ENCODE assay signal across 27 cellular contexts in genomic region chr18:27213123-27213717, GRCh38. TPM values are rescaled to one million over a fixed set of nuclear protein-coding genes. Genes with fewer than 3 reads are reported as not detected.
A peak's percentile ranks its signal among the peaks of the same experiment; 100 is the strongest.
DNase-seq lines count a peak whose midpoint lies in the region; ATAC-seq and TF ChIP-seq lines count a peak whose summit lies in the region.
"Had no signal": no experiment of that assay in that cellular context is flagged by ENCODE, and none has a peak within 500 bp of the region (broad histone marks: within the 10 kb centered on the region; RNA-seq: fewer than 3 reads in every experiment).

No MANE protein-coding gene starts in this region.

- H3K27ac Mint-ChIP-seq in GM23338: no peak overlapping the region
- H3K27ac Mint-ChIP-seq: CD8-positive, alpha-beta T cell; T-cell had no signal

- no peak overlapping the region for H2AFZ ChIP-seq in GM23338
- H2AFZ ChIP-seq: PC-9 had no signal

- H3K9me3 ChIP-seq in iPS-20b (ENCODE audit: insufficient read depth, low read depth, low read length) (no peaks in the 10 kb centered on the region), stomach (no peaks in the 10 kb centered on the region)
- H3K9me3 ChIP-seq: A549, Caco-2, SJSA1 had no signal

- peak; percentile 52 for ATAC-seq in GM23338
- ATAC-seq: A549; CD8-positive, alpha-beta T cell; GM12878; Right ventricle myocardium inferior; T-cell had no signal

- H3K9ac ChIP-seq in iPS-20b (ENCODE audit: low read depth, low read length): no peak overlapping the region

- H3K9me3 Mint-ChIP-seq in GM23338: no peaks in the 10 kb centered on the region

- H3K4me2 ChIP-seq in GM23338: peak overlapping the region; percentile 34; the same call in 1 of the 2 replicates
- H3K4me2 ChIP-seq: A549, PC-9 had no signal

- H3K4me1 ChIP-seq in GM23338 (ENCODE audit: insufficient read depth) (peaks cover 16% of the 10 kb centered on the region), iPS-20b (ENCODE audit: insufficient read depth, low read length) (peaks cover 13% of the 10 kb centered on the region), stomach (no peaks in the 10 kb centered on the region)
- H3K4me1 ChIP-seq: A549, Caco-2, SJSA1 had no signal

- in situ Hi-C loops in astrocyte of the cerebellum (cut with HindIII; ENCODE audit: low sequenced_read_pairs): no loop called here

- H3K9me2 ChIP-seq in GM23338 (ENCODE audit: insufficient read depth): peaks cover 12% of the 10 kb centered on the region

- no peak for TF ChIP-seq CTCF in GM23338 (conservative IDR thresholded peaks at IDR 0.05; ENCODE audit: low read depth in 2 of 2)
- TF ChIP-seq CTCF in astrocyte of the cerebellum (IDR thresholded peaks at IDR 0.05; ENCODE audit: low read depth, low read length, missing control alignments): no peak
- no peak for TF ChIP-seq CTCF in stomach (IDR thresholded peaks at IDR 0.05)

- peaks cover 2% of the 10 kb centered on the region for H3K27me3 Mint-ChIP-seq in GM23338 (ENCODE audit: insufficient read depth, low read depth, poor library complexity)
- H3K27me3 Mint-ChIP-seq: T-cell had no signal

- H3F3A ChIP-seq in GM23338 (replicated peaks; ENCODE audit: low read depth): no peaks in the 10 kb centered on the region

- H3K36me3 ChIP-seq in GM23338 (ENCODE audit: insufficient read depth) (no peaks in the 10 kb centered on the region), iPS-20b (ENCODE audit: insufficient read depth, low read depth, low read length) (no peaks in the 10 kb centered on the region), stomach (no peaks in the 10 kb centered on the region)
- H3K36me3 ChIP-seq: SJSA1 had no signal

- intact Hi-C loops in stomach (cut with DNase I; ENCODE audit: low total_unique reads): no loop called here

- no peaks in the 10 kb centered on the region for H4K20me1 ChIP-seq in GM23338 (replicated peaks; ENCODE audit: insufficient read depth)

- TF ChIP-seq POLR2A in stomach (IDR thresholded peaks at IDR 0.05): no peak

- H3K4me3 ChIP-seq in GM23338: no peak overlapping the region
- H3K4me3 ChIP-seq in astrocyte of the cerebellum (ENCODE audit: low read depth, low read length): no peak overlapping the region
- peak overlapping the region; percentile 12; the same call in 1 of the 2 replicates for H3K4me3 ChIP-seq in iPS-20b (ENCODE audit: low read length)
- no peak overlapping the region for H3K4me3 ChIP-seq in stomach
- H3K4me3 ChIP-seq: A549, GM12878, PC-9, SJSA1 had no signal

- H3K36me3 Mint-ChIP-seq in GM23338 (ENCODE audit: low read depth): no peaks in the 10 kb centered on the region
- H3K36me3 Mint-ChIP-seq: CD8-positive, alpha-beta T cell; T-cell had no signal

- no peak overlapping the region for H3K27ac ChIP-seq in GM23338 (ENCODE audit: low read depth)
- H3K27ac ChIP-seq in iPS-20b (ENCODE audit: low read length): no peak overlapping the region
- H3K27ac ChIP-seq in stomach: no peak overlapping the region
- H3K27ac ChIP-seq: A549, PC-9, SJSA1 had no signal

- WGBS in stomach, 5 donors: 38 to 84% (median 62%) methylated on average over 1 of the region's 1 CpG

- no peaks in the 10 kb centered on the region for H3K79me2 ChIP-seq in GM23338 (replicated peaks; ENCODE audit: insufficient read depth)

- no peak for TF ChIP-seq EP300 in stomach (IDR thresholded peaks at IDR 0.05)

- H3K4me1 Mint-ChIP-seq in GM23338: peaks cover 11% of the 10 kb centered on the region
- H3K4me1 Mint-ChIP-seq: T-cell had no signal

- DNase-seq in GM23338 (ENCODE audit: low spot score) (peak; percentile 34), NCI-H82 treated with DMSO at 0.1 percent for 48 hours (lab: John Stamatoyannopoulos, UW; ENCODE audit: unreplicated experiment) (peak; percentile 24), astrocyte of the cerebellum (ENCODE audit: low read depth) (peak; percentile 18), stomach (no peak), NOMO-1 (lab: John Stamatoyannopoulos, UW; ENCODE audit: unreplicated experiment in 2 of 2) (no peak)
- no peak for DNase-seq in central memory CD4-positive, alpha-beta T cell
- DNase-seq: C1 segment of cervical spinal cord; Caco-2; CD8-positive, alpha-beta T cell; DMS 273 treated with DMSO at 0.1 percent for 48 hours; DMS79; EL; GDM1; Karpas-422; NCI-H2029; NCI-H446 treated with DMSO at 0.1 percent for 48 hours; NCI-H69; PC-9; T-cell had no signal

- no peak overlapping the region for H3K4me3 Mint-ChIP-seq in GM23338
- H3K4me3 Mint-ChIP-seq: CD8-positive, alpha-beta T cell; T-cell had no signal

- no peaks in the 10 kb centered on the region for H3K27me3 ChIP-seq in GM23338 (ENCODE audit: insufficient read depth)
- no peaks in the 10 kb centered on the region for H3K27me3 ChIP-seq in iPS-20b (ENCODE audit: insufficient read depth, low read length)
- H3K27me3 ChIP-seq in stomach: no peaks in the 10 kb centered on the region
- H3K27me3 ChIP-seq: SJSA1 had no signal

TF ChIP-seq in GM23338, 12 proteins besides CTCF, POLR2A, EP300 and RAD21 (continues in another document):
- TF ChIP-seq JUNB (IDR thresholded peaks at IDR 0.05; ENCODE audit: unreplicated experiment): no peak
- no peak for TF ChIP-seq NANOG (IDR thresholded peaks at IDR 0.05; ENCODE audit: borderline replicate concordance)
- no peak for TF ChIP-seq ZNF462 (CRISPR knock-in tag; IDR thresholded peaks at IDR 0.05)
- TF ChIP-seq POLR2AphosphoS5 (IDR thresholded peaks at IDR 0.05; ENCODE audit: low read depth): no peak
- TF ChIP-seq ZNF114 (CRISPR knock-in tag; IDR thresholded peaks at IDR 0.05): no peak

RNA-seq across cellular contexts. Expression of gene CHST9, which starts 28.1 kb away (rescaled TPM):
- 14.3 and 15.5 TPM in 2 replicates for total RNA-seq in GM23338 (2014; rRNA removed; shearing (Covaris generic))
- polyA plus RNA-seq in GM23338 (2016; fragmentation: Nextera tagmentation; extraction: Ambion mirVana) (13.8 and 16.8 TPM in 2 replicates), stomach (1 to 10 TPM in 1 of 3 donors, under 1 TPM in 1, not detected in 1; 0.37 to 1.5 TPM)
- 1 to 10 TPM in 2 of 5 donors, under 1 TPM in 2, not detected in 1; 0.29 to 2.2 (median 1.1) TPM for total RNA-seq in stomach
- total RNA-seq: CD8-positive, alpha-beta T cell; GM12878; HT-29; M059J; RPMI7951; SJSA1; T-cell had no signal

Comparison
In these comparisons a context has a peak if more than half of its experiments do, and no peak if none do; other contexts are left out.
1. DNase-seq: peak in GM23338 (single experiment), NCI-H82 treated with DMSO at 0.1 percent for 48 hours (single experiment) and astrocyte of the cerebellum (single experiment); none in stomach (single experiment), central memory CD4-positive, alpha-beta T cell (single experiment) and NOMO-1 (0 of 2).